8 cellular contexts compared by ENCODE assay signal in the genomic region with DNA sequence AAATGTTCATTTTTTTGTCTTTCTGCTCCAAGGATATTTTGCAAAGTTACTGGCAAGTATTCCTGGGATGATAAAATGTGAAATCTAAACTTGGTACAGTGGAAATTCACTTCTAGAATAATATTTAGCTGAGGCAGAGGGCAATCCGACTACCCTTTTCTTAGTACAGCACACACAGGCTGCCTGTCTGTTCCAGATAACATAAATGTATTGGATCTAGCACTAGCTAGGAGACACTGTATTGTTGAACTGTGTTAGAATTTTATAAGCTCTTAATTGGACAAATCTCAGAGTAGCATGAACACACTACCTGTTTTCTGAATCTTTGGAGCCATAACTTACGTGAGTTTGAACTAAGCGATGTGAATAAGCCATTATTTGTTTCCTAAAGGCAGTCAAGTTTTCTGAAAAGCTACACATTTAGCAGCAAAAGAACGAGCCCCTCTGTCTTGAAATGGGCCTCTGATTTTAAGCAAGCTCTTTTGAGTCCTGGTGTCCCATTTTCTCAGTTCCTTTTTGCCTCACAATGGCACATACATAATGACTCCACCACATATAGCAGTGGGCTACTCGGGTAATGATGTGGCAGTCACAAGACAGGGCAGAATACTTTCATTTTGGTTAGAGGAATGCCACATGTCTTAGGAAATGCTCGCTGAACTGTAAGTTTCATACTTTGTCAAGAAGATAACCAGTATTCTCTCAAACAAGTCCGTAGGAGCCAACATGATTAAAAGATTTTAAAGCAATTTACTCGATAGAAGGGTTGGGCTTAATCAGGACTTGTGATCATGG.
A peak's percentile ranks its signal among the peaks of the same experiment; 100 is the strongest.
DNase-seq lines count a peak whose midpoint lies in the region; ATAC-seq, FAIRE-seq and TF ChIP-seq lines count a peak whose summit lies in the region.

No MANE protein-coding gene starts in this region.

- peak; percentile 19 for DNase-seq in COLO829 (ENCODE audit: low spot score)
- DNase-seq in astrocyte (ENCODE audit: low read depth), result peak; percentile 27
- peak in 1 of 3 donors; percentile 40 for DNase-seq in mucosa of descending colon
- DNase-seq in glutamatergic neuron, result no peak
- DNase-seq in stimulated activated CD8-positive, alpha-beta memory T cell treated with anti-CD3 and anti-CD28 coated beads, Interleukin-4, amount 100 ng/mL, for 48 hours, result no peak
- no peak for DNase-seq in NCI-H146 treated with DMSO at 0.1 percent for 48 hours (lab: John Stamatoyannopoulos, UW; ENCODE audit: unreplicated experiment)

- no peaks in the 10 kb centered on the region for H3K36me3 ChIP-seq in astrocyte (ENCODE audit: insufficient read depth, low read length)
- H3K36me3 ChIP-seq in mucosa of descending colon (ENCODE audit: low read depth), result no peaks in the 10 kb centered on the region

- H3K4me3 Mint-ChIP-seq in astrocyte (ENCODE audit: unreplicated experiment) (no peak overlapping the region), glutamatergic neuron (ENCODE audit: unreplicated experiment) (no peak overlapping the region)

- H3K79me2 ChIP-seq in astrocyte (ENCODE audit: insufficient read depth, low read length), result no peaks in the 10 kb centered on the region

- intact Hi-C loops in mucosa of descending colon (cut with DNase I, micrococcal nuclease), result no loop called here

- ATAC-seq in GM19468 (IDR thresholded peaks at IDR 0.05; ENCODE audit: extremely low read depth, unreplicated experiment) (peak; percentile 98), HG03469 (IDR thresholded peaks at IDR 0.05; ENCODE audit: unreplicated experiment) (peak; percentile 97), mucosa of descending colon (peak; percentile 69)

- TF ChIP-seq CTCF in astrocyte (IDR thresholded peaks at IDR 0.05; ENCODE audit: insufficient read depth, low read depth, low read length) (no peak), mucosa of descending colon (IDR thresholded peaks at IDR 0.05) (no peak), glutamatergic neuron (IDR thresholded peaks at IDR 0.05; ENCODE audit: partially characterized antibody, unreplicated experiment) (no peak)

- H3K27me3 ChIP-seq in astrocyte (ENCODE audit: insufficient read depth, low read length), result no peaks in the 10 kb centered on the region

- H3K4me1 Mint-ChIP-seq in astrocyte (ENCODE audit: low read depth, unreplicated experiment) (peaks cover 2% of the 10 kb centered on the region), glutamatergic neuron (ENCODE audit: low read depth, unreplicated experiment) (no peaks in the 10 kb centered on the region)

- H3K9me3 ChIP-seq in astrocyte (ENCODE audit: insufficient read depth, low read depth, low read length) (no peaks in the 10 kb centered on the region), mucosa of descending colon (no peaks in the 10 kb centered on the region)

- H3K27me3 Mint-ChIP-seq in astrocyte (ENCODE audit: low read depth, unreplicated experiment) (no peaks in the 10 kb centered on the region), glutamatergic neuron (ENCODE audit: unreplicated experiment) (no peaks in the 10 kb centered on the region)

- H3K27ac Mint-ChIP-seq in astrocyte (ENCODE audit: unreplicated experiment) (peak overlapping the region; percentile 1), glutamatergic neuron (ENCODE audit: unreplicated experiment) (no peak overlapping the region)

- peak overlapping the region; percentile 34 for H3K4me2 ChIP-seq in astrocyte (ENCODE audit: low read length)

- H3K9me3 Mint-ChIP-seq in astrocyte (ENCODE audit: unreplicated experiment), result no peaks in the 10 kb centered on the region
- no peaks in the 10 kb centered on the region for H3K9me3 Mint-ChIP-seq in glutamatergic neuron (ENCODE audit: unreplicated experiment)

- no peak overlapping the region for H3K9ac ChIP-seq in astrocyte (ENCODE audit: low read length)

- H2AFZ ChIP-seq in astrocyte (ENCODE audit: low read depth, low read length), result peak overlapping the region; percentile 63

- no peak overlapping the region for H3K27ac ChIP-seq in astrocyte (ENCODE audit: low read depth, low read length)

- H3K36me3 Mint-ChIP-seq in astrocyte (ENCODE audit: low read depth, unreplicated experiment) (no peaks in the 10 kb centered on the region), glutamatergic neuron (ENCODE audit: unreplicated experiment) (no peaks in the 10 kb centered on the region)

- H3K4me3 ChIP-seq in astrocyte (ENCODE audit: insufficient read depth, low read depth, low read length), result no peak overlapping the region
- no peak overlapping the region for H3K4me3 ChIP-seq in mucosa of descending colon

- FAIRE-seq in astrocyte (lab: Jason Lieb, UNC), result no peak

- H3K4me1 ChIP-seq in astrocyte (ENCODE audit: insufficient read depth, low read length) (peaks cover 5% of the 10 kb centered on the region), mucosa of descending colon (ENCODE audit: low read depth) (no peaks in the 10 kb centered on the region)

- H4K20me1 ChIP-seq in astrocyte (ENCODE audit: insufficient read depth, low read length), result no peaks in the 10 kb centered on the region

Comparison
In these comparisons a context has a peak if more than half of its experiments do, and no peak if none do; other contexts are left out.
1. DNase-seq: peak in COLO829 (single experiment) and astrocyte (single experiment); none in glutamatergic neuron (single experiment), stimulated activated CD8-positive, alpha-beta memory T cell treated with anti-CD3 and anti-CD28 coated beads, Interleukin-4, amount 100 ng/mL, for 48 hours (single experiment) and NCI-H146 treated with DMSO at 0.1 percent for 48 hours (single experiment).
2. Peak in every context shown above with its lines, with median percentiles within 50 percentile points of each other: ATAC-seq.